9 cellular contexts compared by ENCODE assay signal in genomic region chr14:99817331-99817730, GRCh38.
"Had no signal": no experiment of that assay in that cellular context is flagged by ENCODE, and none has a peak within 500 bp of the region (broad histone marks: within the 10 kb centered on the region; RNA-seq: fewer than 3 reads in every experiment).

No MANE protein-coding gene starts in this region.

- ATAC-seq: GM23338, HCT116, HepG2 had no signal

- H3K4me3 Mint-ChIP-seq: GM23338, HFFc6, IgD-negative memory B cell had no signal

- H2AFZ ChIP-seq: GM23338 had no signal

- DNase-seq: H7, HFFc6, KBM-7 had no signal

- H3K9me3 ChIP-seq: HAP-1 had no signal

- H3K4me2 ChIP-seq: GM23338 had no signal

- H3K4me3 ChIP-seq: GM23338, HAP-1 had no signal

- H3K27ac Mint-ChIP-seq: GM23338, HFFc6, IgD-negative memory B cell had no signal

- H3K36me3 ChIP-seq: HAP-1 had no signal

- H3K9me3 Mint-ChIP-seq: GM23338, HFFc6, IgD-negative memory B cell had no signal

- H3K27ac ChIP-seq: HL-60 had no signal
